ENCODE assay signal across 34 cellular contexts in genomic region chr13:105530468-105530867, GRCh38.
"Had no signal": no experiment of that assay in that cellular context is flagged by ENCODE, and none has a peak within 500 bp of the region (broad histone marks: within the 10 kb centered on the region; RNA-seq: fewer than 3 reads in every experiment).

No MANE protein-coding gene starts in this region.

- H3K9me3 ChIP-seq: esophagus muscularis mucosa, gastroesophageal sphincter, heart right ventricle had no signal

- ATAC-seq: activated CD4-positive, alpha-beta T cell treated with anti-CD3 and anti-CD28 coated beads for 36 hours; activated CD4-positive, CD25-positive, alpha-beta regulatory T cell treated with anti-CD3 and anti-CD28 coated beads, Interleukin-2, amount 50 U/mL, for 24 hours; activated naive CD4-positive, alpha-beta T cell treated with anti-CD3 and anti-CD28 coated beads, Interleukin-2, amount 50 U/mL, for 72 hours; activated T-cell treated with anti-CD3 and anti-CD28 coated beads, Interleukin-2, amount 50 U/mL, for 72 hours; effector memory CD8-positive, alpha-beta T cell; gastroesophageal sphincter; heart right ventricle; T-helper 17 cell had no signal

- H3K4me1 ChIP-seq: esophagus muscularis mucosa, gastroesophageal sphincter, heart right ventricle had no signal

- H3K9me3 Mint-ChIP-seq: activated CD4-positive, alpha-beta memory T cell treated with anti-CD3 and anti-CD28 coated beads for 36 hours; activated CD4-positive, alpha-beta T cell treated with anti-CD3 and anti-CD28 coated beads, Interleukin-2, amount 10 ng/mL, durations not matched to agents 24 days and 14 days; activated naive CD4-positive, alpha-beta T cell treated with anti-CD3 and anti-CD28 coated beads, Interleukin-2, amount 10 ng/mL, durations not matched to agents 7 days and 5 days; activated naive CD8-positive, alpha-beta T cell treated with anti-CD3 and anti-CD28 coated beads, Interleukin-2, amount 10 ng/mL, durations not matched to agents 7 days and 5 days; activated T-cell treated with anti-CD3 and anti-CD28 coated beads, Interleukin-2, amount 50 U/mL, for 24 hours; T-helper 2 cell treated with Interferon-gamma antibody and Interleukin-4, amounts not matched to agents 5 μg/mL and 100 μg/mL, for 36 hours had no signal

- H3K27me3 Mint-ChIP-seq: activated B cell treated with CpG ODN at 0.5 μM for 24 hours; activated CD4-positive, alpha-beta memory T cell treated with anti-CD3 and anti-CD28 coated beads for 36 hours; activated CD4-positive, alpha-beta T cell treated with anti-CD3 and anti-CD28 coated beads for 36 hours; activated CD4-positive, alpha-beta T cell treated with anti-CD3 and anti-CD28 coated beads, Interleukin-2, amount 10 ng/mL, durations not matched to agents 24 days and 14 days; activated naive CD4-positive, alpha-beta T cell treated with anti-CD3 and anti-CD28 coated beads, Interleukin-2, amount 10 ng/mL, durations not matched to agents 7 days and 5 days; activated naive CD8-positive, alpha-beta T cell treated with anti-CD3 and anti-CD28 coated beads, Interleukin-2, amount 10 ng/mL, durations not matched to agents 7 days and 5 days; activated T-cell treated with anti-CD3 and anti-CD28 coated beads, Interleukin-2, amount 50 U/mL, for 24 hours; central memory CD8-positive, alpha-beta T cell; effector memory CD8-positive, alpha-beta T cell; T-helper 17 cell had no signal

- H3K36me3 Mint-ChIP-seq: activated CD4-positive, alpha-beta memory T cell treated with anti-CD3 and anti-CD28 coated beads for 36 hours; activated naive CD4-positive, alpha-beta T cell treated with anti-CD3 and anti-CD28 coated beads, Interleukin-2, amount 10 ng/mL, durations not matched to agents 7 days and 5 days; activated naive CD4-positive, alpha-beta T cell treated with anti-CD3 and anti-CD28 coated beads, Interleukin-2, amount 50 U/mL, for 72 hours; activated naive CD8-positive, alpha-beta T cell treated with anti-CD3 and anti-CD28 coated beads, Interleukin-2, amount 10 ng/mL, durations not matched to agents 7 days and 5 days had no signal

- FAIRE-seq: astrocyte, bronchial epithelial cell had no signal

- H3K4me3 Mint-ChIP-seq: activated B cell treated with CpG ODN at 0.5 μM for 24 hours; activated CD4-positive, alpha-beta memory T cell treated with anti-CD3 and anti-CD28 coated beads for 36 hours; activated CD4-positive, alpha-beta T cell treated with anti-CD3 and anti-CD28 coated beads for 36 hours; activated CD4-positive, alpha-beta T cell treated with anti-CD3 and anti-CD28 coated beads, Interleukin-2, amount 10 ng/mL, durations not matched to agents 24 days and 14 days; activated naive CD4-positive, alpha-beta T cell treated with anti-CD3 and anti-CD28 coated beads, Interleukin-2, amount 10 ng/mL, durations not matched to agents 7 days and 5 days; activated naive CD8-positive, alpha-beta T cell treated with anti-CD3 and anti-CD28 coated beads, Interleukin-2, amount 10 ng/mL, durations not matched to agents 7 days and 5 days; activated T-cell treated with anti-CD3 and anti-CD28 coated beads, Interleukin-2, amount 50 U/mL, for 24 hours; activated T-cell treated with anti-CD3 and anti-CD28 coated beads, Interleukin-2, amount 50 U/mL, for 72 hours; central memory CD8-positive, alpha-beta T cell; effector memory CD8-positive, alpha-beta T cell; T-helper 17 cell; T-helper 2 cell treated with Interferon-gamma antibody and Interleukin-4, amounts not matched to agents 5 μg/mL and 100 μg/mL, for 36 hours had no signal

- H3K4me3 ChIP-seq: coronary artery, esophagus muscularis mucosa, gastroesophageal sphincter, heart right ventricle had no signal

- H3K27me3 ChIP-seq: brain microvascular endothelial cell, esophagus muscularis mucosa, gastroesophageal sphincter, heart right ventricle had no signal

- H3K36me3 ChIP-seq: brain microvascular endothelial cell, esophagus muscularis mucosa, gastroesophageal sphincter, heart right ventricle, WERI-Rb-1 had no signal

- H3K27ac ChIP-seq: brain microvascular endothelial cell, coronary artery, esophagus muscularis mucosa, gastroesophageal sphincter, heart right ventricle, WERI-Rb-1 had no signal

- H3K4me1 Mint-ChIP-seq: activated B cell treated with CpG ODN at 0.5 μM for 24 hours; activated CD4-positive, alpha-beta T cell treated with anti-CD3 and anti-CD28 coated beads for 36 hours; activated CD4-positive, alpha-beta T cell treated with anti-CD3 and anti-CD28 coated beads, Interleukin-2, amount 10 ng/mL, durations not matched to agents 24 days and 14 days; activated naive CD4-positive, alpha-beta T cell treated with anti-CD3 and anti-CD28 coated beads, Interleukin-2, amount 10 ng/mL, durations not matched to agents 7 days and 5 days; activated naive CD8-positive, alpha-beta T cell treated with anti-CD3 and anti-CD28 coated beads, Interleukin-2, amount 10 ng/mL, durations not matched to agents 7 days and 5 days; central memory CD8-positive, alpha-beta T cell; T-helper 17 cell had no signal

- H3K27ac Mint-ChIP-seq: activated B cell treated with CpG ODN at 0.5 μM for 24 hours; activated CD4-positive, alpha-beta memory T cell treated with anti-CD3 and anti-CD28 coated beads for 36 hours; activated CD4-positive, alpha-beta T cell treated with anti-CD3 and anti-CD28 coated beads for 36 hours; activated CD4-positive, alpha-beta T cell treated with anti-CD3 and anti-CD28 coated beads, Interleukin-2, amount 10 ng/mL, durations not matched to agents 24 days and 14 days; activated naive CD4-positive, alpha-beta T cell treated with anti-CD3 and anti-CD28 coated beads, Interleukin-2, amount 10 ng/mL, durations not matched to agents 7 days and 5 days; activated naive CD4-positive, alpha-beta T cell treated with anti-CD3 and anti-CD28 coated beads, Interleukin-2, amount 50 U/mL, for 72 hours; activated naive CD8-positive, alpha-beta T cell treated with anti-CD3 and anti-CD28 coated beads, Interleukin-2, amount 10 ng/mL, durations not matched to agents 7 days and 5 days; activated T-cell treated with anti-CD3 and anti-CD28 coated beads, Interleukin-2, amount 50 U/mL, for 24 hours; activated T-cell treated with anti-CD3 and anti-CD28 coated beads, Interleukin-2, amount 50 U/mL, for 72 hours; effector memory CD8-positive, alpha-beta T cell; T-helper 17 cell; T-helper 2 cell treated with Interferon-gamma antibody and Interleukin-4, amounts not matched to agents 5 μg/mL and 100 μg/mL, for 36 hours had no signal

- DNase-seq: activated B cell treated with CpG ODN at 0.5 μM for 24 hours; activated CD4-positive, alpha-beta memory T cell treated with anti-CD3 and anti-CD28 coated beads for 36 hours; activated CD4-positive, alpha-beta T cell treated with anti-CD3 and anti-CD28 coated beads for 36 hours; activated CD4-positive, alpha-beta T cell treated with anti-CD3 and anti-CD28 coated beads, Interleukin-2, amount 10 ng/mL, durations not matched to agents 24 days and 14 days; activated CD8-positive, alpha-beta memory T cell treated with anti-CD3 and anti-CD28 coated beads, Interleukin-2, amount 50 U/mL, for 48 hours; activated gamma-delta T cell; activated naive CD4-positive, alpha-beta T cell; activated naive CD4-positive, alpha-beta T cell treated with anti-CD3 and anti-CD28 coated beads, Interleukin-2, amount 10 ng/mL, durations not matched to agents 7 days and 5 days; activated naive CD8-positive, alpha-beta T cell treated with anti-CD3 and anti-CD28 coated beads, Interleukin-2, amount 10 ng/mL, durations not matched to agents 7 days and 5 days; activated T-cell treated with anti-CD3 and anti-CD28 coated beads for 4 hours; activated T-cell treated with anti-CD3 and anti-CD28 coated beads, Interleukin-2, amount 50 U/mL, for 24 hours; activated T-cell treated with anti-CD3 and anti-CD28 coated beads, Interleukin-2, amount 50 U/mL, for 72 hours; amniotic stem cell; anterior cingulate cortex; brain microvascular endothelial cell; dermis blood vessel endothelial cell; effector CD4-positive, alpha-beta T cell; effector memory CD8-positive, alpha-beta T cell; erythroblast; foreskin melanocyte; heart right ventricle; T-helper 1 cell; T-helper 17 cell; T1000; WERI-Rb-1 had no signal
